10 cellular contexts compared by ENCODE assay signal in genomic region chr16:58148099-58148498, GRCh38.
"Had no signal": no experiment of that assay in that cellular context is flagged by ENCODE, and none has a peak within 500 bp of the region (broad histone marks: within the 10 kb centered on the region; RNA-seq: fewer than 3 reads in every experiment).

No MANE protein-coding gene starts in this region.

- FAIRE-seq: H54 had no signal

- H3K27ac Mint-ChIP-seq: HFFc6 had no signal

- H3K27ac ChIP-seq: HL-60, KMS-11 had no signal

- DNase-seq: GOT3, H9, HFFc6, IMR-90, Karpas-422, KBM-7 had no signal

- H3K9me3 Mint-ChIP-seq: H9, HFFc6 had no signal

- ATAC-seq: HCT116 had no signal

- H3K4me3 Mint-ChIP-seq: H9, HFFc6 had no signal

- H3K9ac ChIP-seq: KMS-11 had no signal

- H3K4me2 ChIP-seq: KMS-11 had no signal
